ENCODE assay signal across 1 cellular context in the genomic region with DNA sequence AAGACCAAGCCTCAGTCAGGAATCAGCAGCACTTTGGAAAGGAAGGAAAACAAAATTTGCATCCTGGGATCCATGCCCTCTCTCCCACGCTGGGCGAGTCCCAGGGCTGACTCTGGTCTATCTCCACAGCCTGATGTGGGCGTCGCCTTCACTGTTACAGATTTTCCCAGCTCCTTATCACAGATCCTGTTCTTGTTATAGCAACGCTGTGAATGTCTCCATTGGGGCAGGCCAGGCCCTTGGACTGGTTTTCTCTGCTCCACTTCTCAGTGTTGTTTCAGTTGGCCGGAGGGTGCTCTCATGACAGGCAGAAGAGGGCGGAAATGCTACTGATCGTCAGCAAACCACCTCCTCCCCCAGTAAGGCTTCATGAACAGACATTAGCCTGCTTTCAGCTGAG.
TF ChIP-seq lines count a peak whose summit lies in the region.

No MANE protein-coding gene starts in this region.

TF ChIP-seq in H1, 55 proteins besides CTCF, POLR2A, EP300 and RAD21 (continued from another document):
- TF ChIP-seq, protein P1, sequence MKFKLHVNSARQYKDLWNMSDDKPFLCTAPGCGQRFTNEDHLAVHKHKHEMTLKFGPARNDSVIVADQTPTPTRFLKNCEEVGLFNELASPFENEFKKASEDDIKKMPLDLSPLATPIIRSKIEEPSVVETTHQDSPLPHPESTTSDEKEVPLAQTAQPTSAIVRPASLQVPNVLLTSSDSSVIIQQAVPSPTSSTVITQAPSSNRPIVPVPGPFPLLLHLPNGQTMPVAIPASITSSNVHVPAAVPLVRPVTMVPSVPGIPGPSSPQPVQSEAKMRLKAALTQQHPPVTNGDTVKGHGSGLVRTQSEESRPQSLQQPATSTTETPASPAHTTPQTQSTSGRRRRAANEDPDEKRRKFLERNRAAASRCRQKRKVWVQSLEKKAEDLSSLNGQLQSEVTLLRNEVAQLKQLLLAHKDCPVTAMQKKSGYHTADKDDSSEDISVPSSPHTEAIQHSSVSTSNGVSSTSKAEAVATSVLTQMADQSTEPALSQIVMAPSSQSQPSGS (IDR thresholded peaks at IDR 0.05; ENCODE audit: low read length), result no peak
